10 cellular contexts compared by ENCODE assay signal in genomic region chr12:121524196-121524930, GRCh38. TPM values are rescaled to one million over a fixed set of nuclear protein-coding genes. Genes with fewer than 3 reads are reported as not detected.
A peak's percentile ranks its signal among the peaks of the same experiment; 100 is the strongest.
DNase-seq lines count a peak whose midpoint lies in the region; ATAC-seq and TF ChIP-seq lines count a peak whose summit lies in the region.
"Had no signal": no experiment of that assay in that cellular context is flagged by ENCODE, and none has a peak within 500 bp of the region (broad histone marks: within the 10 kb centered on the region; RNA-seq: fewer than 3 reads in every experiment).

No MANE protein-coding gene starts in this region.

- DNase-seq in NCI-H187 (lab: John Stamatoyannopoulos, UW): peak; percentile 87 to 95
- DNase-seq in osteoblast (ENCODE audit: insufficient read length, low spot score, missing footprints): no peak
- no peak for DNase-seq in suprapubic skin (ENCODE audit: low spot score in 2 of 2)
- DNase-seq in middle frontal gyrus (ENCODE audit: extremely low spot score, low spot score): no peak
- DNase-seq: SJCRH30 had no signal

- peak overlapping the region; percentile 83 for H3K27ac ChIP-seq in angular gyrus (ENCODE audit: low read depth, low read length)
- H3K27ac ChIP-seq in neural cell (ENCODE audit: low read length): no peak overlapping the region
- no peak overlapping the region for H3K27ac ChIP-seq in osteoblast (ENCODE audit: low read depth, low read length)
- H3K27ac ChIP-seq in suprapubic skin: no peak overlapping the region
- H3K27ac ChIP-seq: C4-2B, SJCRH30 had no signal

- no peak for ATAC-seq in GM18517 (IDR thresholded peaks at IDR 0.05; ENCODE audit: unreplicated experiment)

- H3K9ac ChIP-seq in neural cell (ENCODE audit: low read length): peak overlapping the region; percentile 32

- WGBS in suprapubic skin: 81% methylated on average over 9 of the region's 16 CpGs

- H3K79me2 ChIP-seq in neural cell (replicated peaks; ENCODE audit: insufficient read depth, low read length) (no peaks in the 10 kb centered on the region), osteoblast (ENCODE audit: insufficient read depth, low read length) (no peaks in the 10 kb centered on the region)

- H2AFZ ChIP-seq in neural cell (ENCODE audit: low read depth, low read length) (no peak overlapping the region), osteoblast (ENCODE audit: low read length) (no peak overlapping the region)

- TF ChIP-seq CTCF in GM12875 (IDR thresholded peaks at IDR 0.05; ENCODE audit: borderline replicate concordance, insufficient read depth, low read depth, low read length) (no peak), neural cell (IDR thresholded peaks at IDR 0.05; ENCODE audit: poor library complexity, severe bottlenecking) (no peak), osteoblast (IDR thresholded peaks at IDR 0.05; ENCODE audit: extremely low read depth, low read depth, low read length) (no peak), suprapubic skin (IDR thresholded peaks at IDR 0.05) (no peak)

- H3F3A ChIP-seq in neural cell (ENCODE audit: insufficient read depth, low read length, poor library complexity, severe bottlenecking): no peaks in the 10 kb centered on the region

- H3K36me3 ChIP-seq in neural cell (ENCODE audit: insufficient read depth, low read length) (no peaks in the 10 kb centered on the region), osteoblast (ENCODE audit: insufficient read depth, low read length) (peaks cover 3% of the 10 kb centered on the region), suprapubic skin (peaks cover 30% of the 10 kb centered on the region)

- no peak for TF ChIP-seq POLR2A in suprapubic skin (IDR thresholded peaks at IDR 0.05)

- TF ChIP-seq EP300 in neural cell (conservative IDR thresholded peaks at IDR 0.05; ENCODE audit: poor library complexity, severe bottlenecking): no peak
- no peak for TF ChIP-seq EP300 in suprapubic skin (IDR thresholded peaks at IDR 0.05)

- no peaks in the 10 kb centered on the region for H3K9me2 ChIP-seq in neural cell (ENCODE audit: insufficient read depth, low read length)

- no peaks in the 10 kb centered on the region for H3K27me3 ChIP-seq in neural cell (ENCODE audit: insufficient read depth, low read depth, low read length)
- no peaks in the 10 kb centered on the region for H3K27me3 ChIP-seq in osteoblast (ENCODE audit: insufficient read depth, low read length)
- no peaks in the 10 kb centered on the region for H3K27me3 ChIP-seq in suprapubic skin
- H3K27me3 ChIP-seq: SJCRH30 had no signal

- H4K20me1 ChIP-seq in neural cell (ENCODE audit: insufficient read depth) (no peaks in the 10 kb centered on the region), osteoblast (ENCODE audit: insufficient read depth, low read length) (peaks cover 4% of the 10 kb centered on the region)

- H3K4me1 ChIP-seq in osteoblast (ENCODE audit: insufficient read depth, low read length) (no peaks in the 10 kb centered on the region), suprapubic skin (peaks cover 5% of the 10 kb centered on the region)
- H3K4me1 ChIP-seq: SJCRH30 had no signal

- H3K4me2 ChIP-seq in neural cell (ENCODE audit: low read length) (no peak overlapping the region), osteoblast (ENCODE audit: insufficient read depth, low read length) (no peak overlapping the region)

- no peak for TF ChIP-seq RAD21 in neural cell (conservative IDR thresholded peaks at IDR 0.05)

- no peaks in the 10 kb centered on the region for H3K9me3 ChIP-seq in neural cell (ENCODE audit: low read length)
- H3K9me3 ChIP-seq in osteoblast (ENCODE audit: low read depth, low read length): no peaks in the 10 kb centered on the region
- no peaks in the 10 kb centered on the region for H3K9me3 ChIP-seq in suprapubic skin
- H3K9me3 ChIP-seq: SJCRH30 had no signal

- H3K4me3 ChIP-seq in GM12875 (ENCODE audit: low read depth, low read length) (peak overlapping the region; percentile 10), neural cell (ENCODE audit: low read length) (peak overlapping the region; percentile 21), osteoblast (ENCODE audit: insufficient read depth, low read length) (no peak overlapping the region), suprapubic skin (no peak overlapping the region)
- H3K4me3 ChIP-seq: SJCRH30 had no signal

TF ChIP-seq in neural cell, 6 proteins besides CTCF, POLR2A, EP300 and RAD21:
- no peak for TF ChIP-seq EZH2 (IDR thresholded peaks at IDR 0.05; ENCODE audit: borderline replicate concordance, insufficient read depth, low read length, poor library complexity, severe bottlenecking)
- TF ChIP-seq SMC3 (conservative IDR thresholded peaks at IDR 0.05; ENCODE audit: poor library complexity): no peak
- no peak for TF ChIP-seq MXI1 (conservative IDR thresholded peaks at IDR 0.05; ENCODE audit: poor library complexity, severe bottlenecking)
- TF ChIP-seq POLR2AphosphoS5 (IDR thresholded peaks at IDR 0.05): no peak
- TF ChIP-seq TAF1 (IDR thresholded peaks at IDR 0.05; ENCODE audit: low read depth): no peak
- no peak for TF ChIP-seq REST (IDR thresholded peaks at IDR 0.05; ENCODE audit: borderline replicate concordance)
TF ChIP-seq in neural cell: peak in this region for 0.

RNA-seq across cellular contexts. Expression of gene KDM2B, which starts 56.5 kb away (rescaled TPM):
- 85.5 and 93.8 TPM in 2 replicates for polyA plus RNA-seq in neural cell
- polyA minus RNA-seq in neural cell: 76.6 and 96.2 TPM in 2 replicates
- total RNA-seq in osteoblast (29.8 and 32.6 TPM in 2 replicates), suprapubic skin (10 to 100 TPM; 47.8 to 53.7 (median 50.4) TPM)

Comparison
In these comparisons a context has a peak if more than half of its experiments do, and no peak if none do; other contexts are left out.
1. H3K4me3 ChIP-seq: peak in GM12875 (single experiment) and neural cell (single experiment); none in osteoblast (single experiment) and suprapubic skin (single experiment).
2. DNase-seq: peak in NCI-H187 (2 of 2); none in osteoblast (single experiment), suprapubic skin (0 of 2) and middle frontal gyrus (single experiment).